ENCODE assay signal across 8 cellular contexts in the genomic region with DNA sequence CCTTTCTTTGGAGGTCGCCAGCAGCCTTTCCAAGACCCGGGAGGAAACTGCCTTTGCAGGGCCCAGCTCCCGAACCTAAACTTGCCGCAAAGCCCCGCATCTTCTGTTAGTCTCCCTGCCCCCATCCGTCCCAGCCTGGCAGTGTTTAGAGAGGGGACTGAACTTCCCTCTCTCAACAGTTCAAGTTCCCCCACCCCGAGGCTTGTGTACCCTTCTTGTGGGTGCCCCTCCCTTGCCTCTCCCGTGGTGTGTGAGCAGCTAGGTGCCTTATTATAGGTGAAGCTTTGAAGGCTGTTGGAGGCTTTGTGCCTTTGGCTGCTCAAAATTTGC. TPM values are rescaled to one million over a fixed set of nuclear protein-coding genes. Genes with fewer than 3 reads are reported as not detected.
DNase-seq lines count a peak whose midpoint lies in the region; ATAC-seq and TF ChIP-seq lines count a peak whose summit lies in the region.

No MANE protein-coding gene starts in this region.

- H3K36me3 Mint-ChIP-seq in activated naive CD8-positive, alpha-beta T cell treated with anti-CD3 and anti-CD28 coated beads for 36 hours: peaks cover 40% of the 10 kb centered on the region

- H3K27ac ChIP-seq in HUES6 (ENCODE audit: low read depth, low read length) (peak overlapping the region; percentile 80; the same call in 1 of the 2 replicates), layer of hippocampus (ENCODE audit: low read depth, low read length) (peak overlapping the region; percentile 8), thoracic aorta (peak overlapping the region; percentile 92 to 96)

- peak overlapping the region; percentile 94 for H3K27ac Mint-ChIP-seq in activated naive CD8-positive, alpha-beta T cell treated with anti-CD3 and anti-CD28 coated beads for 36 hours

- H3K36me3 ChIP-seq in HUES6 (ENCODE audit: control insufficient read depth, insufficient read depth, low read length) (peaks cover 4% of the 10 kb centered on the region), thoracic aorta (no peaks in the 10 kb centered on the region)

- H3K4me1 Mint-ChIP-seq in activated naive CD8-positive, alpha-beta T cell treated with anti-CD3 and anti-CD28 coated beads for 36 hours: peaks cover 64% of the 10 kb centered on the region

- no peaks in the 10 kb centered on the region for H3K9me3 ChIP-seq in HUES6 (ENCODE audit: control insufficient read depth, insufficient read depth, low read depth, low read length)
- H3K9me3 ChIP-seq in thoracic aorta: no peaks in the 10 kb centered on the region

- H3K27me3 ChIP-seq in HUES6 (ENCODE audit: control insufficient read depth, insufficient read depth, low read length) (peaks cover 39% of the 10 kb centered on the region), layer of hippocampus (ENCODE audit: control insufficient read depth, insufficient read depth, low read length) (peaks cover 5% of the 10 kb centered on the region), thoracic aorta (replicated peaks; ENCODE audit: insufficient read depth) (no peaks in the 10 kb centered on the region)

- no peak for ATAC-seq in thoracic aorta (ENCODE audit: insufficient number of reproducible peaks, low FRiP score, low read depth)

- peak overlapping the region; percentile 80 for H3K4me3 Mint-ChIP-seq in activated naive CD8-positive, alpha-beta T cell treated with anti-CD3 and anti-CD28 coated beads for 36 hours

- peak overlapping the region; percentile 82 for H3K9ac ChIP-seq in HUES6 (ENCODE audit: low read length)

- DNase-seq in AG10803 (ENCODE audit: low read depth): no peak
- DNase-seq in activated naive CD8-positive, alpha-beta T cell treated with anti-CD3 and anti-CD28 coated beads for 36 hours: no peak
- no peak for DNase-seq in thoracic aorta (ENCODE audit: low spot score)
- no peak for DNase-seq in inferior parietal cortex (ENCODE audit: extremely low spot score)
- no peak for DNase-seq in putamen (ENCODE audit: low spot score)
- no peak for DNase-seq in DMS114 treated with DMSO at 0.1 percent for 48 hours (lab: John Stamatoyannopoulos, UW; ENCODE audit: unreplicated experiment)

- TF ChIP-seq CTCF in AG10803 (conservative IDR thresholded peaks at IDR 0.05; ENCODE audit: low read length): no peak
- TF ChIP-seq CTCF in thoracic aorta (IDR thresholded peaks at IDR 0.05): no peak

- H3K4me1 ChIP-seq in HUES6 (ENCODE audit: control insufficient read depth, insufficient read depth, low read length) (peaks cover 26% of the 10 kb centered on the region), thoracic aorta (ENCODE audit: control insufficient read depth in 1 of 2, low read depth in 2 of 2) (peaks cover 34 to 45% of the 10 kb centered on the region in 2 donors)

- H3K4me3 ChIP-seq in AG10803 (ENCODE audit: low read length) (peak overlapping the region; percentile 99), HUES6 (ENCODE audit: low read depth, low read length) (peak overlapping the region; percentile 90), thoracic aorta (peak overlapping the region; percentile 99)

- H3K9me3 Mint-ChIP-seq in activated naive CD8-positive, alpha-beta T cell treated with anti-CD3 and anti-CD28 coated beads for 36 hours: peaks cover 6% of the 10 kb centered on the region

- no peaks in the 10 kb centered on the region for H3K27me3 Mint-ChIP-seq in activated naive CD8-positive, alpha-beta T cell treated with anti-CD3 and anti-CD28 coated beads for 36 hours

RNA-seq across cellular contexts. Expression of a gene that starts 1.4 kb away (rescaled TPM):
- 10 to 100 TPM; 85.0 to 89.2 TPM for total RNA-seq in activated naive CD8-positive, alpha-beta T cell treated with anti-CD3 and anti-CD28 coated beads for 36 hours
- 100 to 1,000 TPM; 121 to 210 TPM for total RNA-seq in thoracic aorta

Comparison
In these comparisons a context has a peak if more than half of its experiments do, and no peak if none do; other contexts are left out.
1. H3K27ac ChIP-seq: peak in every context shown above with its lines; median percentile 94 in thoracic aorta; 80 in HUES6; 8 in layer of hippocampus.